Comparison of ENCODE assay signal across 8 cellular contexts in genomic region chr14:65164068-65164824, GRCh38.
DNase-seq lines count a peak whose midpoint lies in the region; ATAC-seq and TF ChIP-seq lines count a peak whose summit lies in the region.

No MANE protein-coding gene starts in this region.

- BruUV-seq in A673 (replicated peaks; lab: Mats Ljungman, UMichigan): no TSS peak

- 38 to 39% (median 39%) methylated on average over 6 of the region's 6 CpGs for WGBS in ovary, 3 donors

- TF ChIP-seq POLR2A in ovary (IDR thresholded peaks at IDR 0.05): no peak

- H3K4me3 ChIP-seq in A673 (ENCODE audit: low read depth, low read length, poor library complexity, severe bottlenecking): no peak overlapping the region
- no peak overlapping the region for H3K4me3 ChIP-seq in GM06990 (replicated peaks; ENCODE audit: low read depth, low read length)
- H3K4me3 ChIP-seq in fibroblast of mammary gland (ENCODE audit: control insufficient read depth, low read depth, low read length): no peak overlapping the region
- H3K4me3 ChIP-seq in ovary: no peak overlapping the region

- no peaks in the 10 kb centered on the region for H3K9me3 ChIP-seq in A673 (ENCODE audit: low read depth, low read length, poor library complexity, severe bottlenecking)
- no peaks in the 10 kb centered on the region for H3K9me3 ChIP-seq in ovary

- ATAC-seq in HG02884 (IDR thresholded peaks at IDR 0.05; ENCODE audit: unreplicated experiment) (no peak), HG03354 (IDR thresholded peaks at IDR 0.05; ENCODE audit: poor library complexity, severe bottlenecking, unreplicated experiment) (no peak)

- no peak overlapping the region for H3K27ac ChIP-seq in A673 (ENCODE audit: low read depth, low read length, poor library complexity, severe bottlenecking)
- no peak overlapping the region for H3K27ac ChIP-seq in ovary

- H3K36me3 ChIP-seq in A673 (ENCODE audit: insufficient read depth, low read length, poor library complexity, severe bottlenecking) (no peaks in the 10 kb centered on the region), GM06990 (ENCODE audit: control insufficient read depth, insufficient read depth, low read length) (no peaks in the 10 kb centered on the region), ovary (no peaks in the 10 kb centered on the region)

- POLR2A ChIA-PET in A673 (lab: Charles Lee; ENCODE audit: low non-redundant PET): no interaction called here

- TF ChIP-seq CTCF in A673 (conservative IDR thresholded peaks at IDR 0.05; ENCODE audit: low read depth, low read length) (peak; percentile 66), GM06990 (IDR thresholded peaks at IDR 0.05; ENCODE audit: insufficient read depth, low read length, poor library complexity, severe bottlenecking) (peak; percentile 70), fibroblast of mammary gland (conservative IDR thresholded peaks at IDR 0.05; ENCODE audit: control insufficient read depth, insufficient read depth, low read depth, low read length) (peak; percentile 60), ovary (IDR thresholded peaks at IDR 0.05) (peak; percentile 21 to 51 (median 44))

- H3K4me1 ChIP-seq in A673 (ENCODE audit: insufficient read depth, low read length, poor library complexity, severe bottlenecking) (no peaks in the 10 kb centered on the region), ovary (ENCODE audit: insufficient read depth) (no peaks in the 10 kb centered on the region)

- intact Hi-C loops in A673 (cut with micrococcal nuclease; ENCODE audit: unreplicated experiment) (loop anchor here (1.0 to 2.0 kb wide), 3 partner anchors 661 to 907 kb away; no protein-coding TSS in a partner anchor), ovary (cut with DNase I) (loop anchor here in 2 of 4 donors (10.0 kb wide), 2 partner anchors 251 to 661 kb away; partner anchors contain the start of gene FUT8 (in 1 of the 2))

- CTCF ChIA-PET in A673 (lab: Charles Lee): interaction anchor here (0.5 to 2.3 kb wide), 6 partner anchors 238 to 906 kb away, joined by 4 to 11 read pairs (median 7); partner anchors contain the start of gene FUT8

- H3K27me3 ChIP-seq in A673 (replicated peaks; ENCODE audit: insufficient read depth, low read depth, low read length, poor library complexity) (no peaks in the 10 kb centered on the region), GM06990 (replicated peaks; ENCODE audit: control insufficient read depth, insufficient read depth, low read length) (no peaks in the 10 kb centered on the region), ovary (no peaks in the 10 kb centered on the region)

- DNase-seq in A673 (ENCODE audit: low spot score): peak; percentile 62
- peak; percentile 26 for DNase-seq in GM06990 (ENCODE audit: extremely low read depth, insufficient read length)
- DNase-seq in NCI-H2081 treated with DMSO at 0.1 percent for 48 hours (lab: John Stamatoyannopoulos, UW): peak; percentile 12
- DNase-seq in activated CD4-positive, alpha-beta T cell treated with anti-CD3 and anti-CD28 coated beads for 48 hours: peak; percentile 42
- peak; percentile 65 for DNase-seq in fibroblast of mammary gland (ENCODE audit: low read depth)
- DNase-seq in ovary: no peak

- no peak for TF ChIP-seq EP300 in ovary (IDR thresholded peaks at IDR 0.05)

Comparison
In these comparisons a context has a peak if more than half of its experiments do, and no peak if none do; other contexts are left out.
1. DNase-seq: peak in A673 (single experiment), GM06990 (single experiment), NCI-H2081 treated with DMSO at 0.1 percent for 48 hours (single experiment), activated CD4-positive, alpha-beta T cell treated with anti-CD3 and anti-CD28 coated beads for 48 hours (single experiment) and fibroblast of mammary gland (single experiment); none in ovary (0 of 5).
2. Peak in every context shown above with its lines, with median percentiles within 50 percentile points of each other: CTCF ChIP-seq.